16 cellular contexts compared by ENCODE assay signal in genomic region chrX:153771686-153772607, GRCh38. TPM values are rescaled to one million over a fixed set of nuclear protein-coding genes. Genes with fewer than 3 reads are reported as not detected.
A peak's percentile ranks its signal among the peaks of the same experiment; 100 is the strongest.
DNase-seq lines count a peak whose midpoint lies in the region; ATAC-seq, FAIRE-seq and TF ChIP-seq lines count a peak whose summit lies in the region.
"Had no signal": no experiment of that assay in that cellular context is flagged by ENCODE, and none has a peak within 500 bp of the region (broad histone marks: within the 10 kb centered on the region; RNA-seq: fewer than 3 reads in every experiment).

No MANE protein-coding gene starts in this region.

- POLR2A ChIA-PET in K562 (lab: Yijun Ruan, JAX), result interaction anchor here (0.6 to 0.8 kb wide), 4 partner anchors 9 to 199 kb away, joined by 3 to 4 read pairs (median 4); no protein-coding TSS in a partner anchor

- no peak for ATAC-seq in activated CD8-positive, alpha-beta memory T cell treated with anti-CD3 and anti-CD28 coated beads, Interleukin-2, amount 10 ng/mL, durations not matched to agents 7 days and 5 days
- ATAC-seq in K562, result no peak

- H3K79me2 ChIP-seq in K562 (ENCODE audit: control insufficient read depth, insufficient read depth, low read length) (no peaks in the 10 kb centered on the region), osteoblast (ENCODE audit: insufficient read depth, low read length) (no peaks in the 10 kb centered on the region)

- H4K20me1 ChIP-seq in K562 (replicated peaks; ENCODE audit: control insufficient read depth, insufficient read depth, low read length) (no peaks in the 10 kb centered on the region), osteoblast (ENCODE audit: insufficient read depth, low read length) (no peaks in the 10 kb centered on the region)

- DNase-seq in activated CD8-positive, alpha-beta memory T cell treated with anti-CD3 and anti-CD28 coated beads, Interleukin-2, amount 50 U/mL, for 48 hours, result peak; percentile 30
- no peak for DNase-seq in activated CD8-positive, alpha-beta memory T cell treated with anti-CD3 and anti-CD28 coated beads, Interleukin-2, amount 10 ng/mL, durations not matched to agents 7 days and 5 days
- DNase-seq in D341Med (ENCODE audit: low spot score), result peak; percentile 5
- DNase-seq in K562 (ENCODE audit: extremely low read depth in 1 of 4, low spot score in 3 of 4), result no peak
- DNase-seq in osteoblast (ENCODE audit: insufficient read length, low spot score, missing footprints), result peak; percentile 87
- DNase-seq in NCI-H187 (lab: John Stamatoyannopoulos, UW), result no peak
- no peak for DNase-seq in NK-92 treated with Interleukin-12 subunit alpha and Interleukin-12 subunit beta, amount 100 ng/mL, for 24 hours (lab: John Stamatoyannopoulos, UW)
- DNase-seq in stimulated activated naive CD4-positive, alpha-beta T cell treated with Interleukin-2 at 50 U/mL for 16 hours (lab: John Stamatoyannopoulos, UW), result no peak
- DNase-seq: C1 segment of cervical spinal cord, IMR-90, NCI-H187 treated with DMSO at 0.1 percent for 48 hours, NCI-H69, SIG-M5 had no signal

- no peaks in the 10 kb centered on the region for H3K9me3 Mint-ChIP-seq in activated CD8-positive, alpha-beta memory T cell treated with anti-CD3 and anti-CD28 coated beads, Interleukin-2, amount 10 ng/mL, durations not matched to agents 7 days and 5 days (ENCODE audit: low read depth)

- TF ChIP-seq POLR2A in K562 (conservative IDR thresholded peaks at IDR 0.05), result no peak

- peak overlapping the region in 1 of 2 experiments; percentile 76; a peak in 2 of 4 replicates for H3K9ac ChIP-seq in K562 (ENCODE audit: insufficient read depth in 1 of 2, low read depth in 2 of 2, low read length in 2 of 2)

- no peak overlapping the region for H2AFZ ChIP-seq in K562 (ENCODE audit: low read depth, low read length)
- H2AFZ ChIP-seq in osteoblast (ENCODE audit: low read length), result no peak overlapping the region

- H3K27me3 ChIP-seq in K562 (ENCODE audit: control insufficient read depth in 2 of 2, insufficient read depth in 2 of 2, low read length in 2 of 2), result no peaks in the 10 kb centered on the region
- no peaks in the 10 kb centered on the region for H3K27me3 ChIP-seq in osteoblast (ENCODE audit: insufficient read depth, low read length)

- H3K4me3 ChIP-seq in K562 (no peak overlapping the region), osteoblast (ENCODE audit: insufficient read depth, low read length) (no peak overlapping the region)
- H3K4me3 ChIP-seq: A549, HAP-1 had no signal

- H3K4me2 ChIP-seq in K562 (ENCODE audit: insufficient read depth, low read length) (no peak overlapping the region), osteoblast (ENCODE audit: insufficient read depth, low read length) (no peak overlapping the region)
- H3K4me2 ChIP-seq: A549 had no signal

- H3K36me3 Mint-ChIP-seq in activated CD8-positive, alpha-beta memory T cell treated with anti-CD3 and anti-CD28 coated beads, Interleukin-2, amount 10 ng/mL, durations not matched to agents 7 days and 5 days, result no peaks in the 10 kb centered on the region

- peaks cover 2% of the 10 kb centered on the region for H3K9me1 ChIP-seq in K562 (ENCODE audit: control insufficient read depth, insufficient read depth, low read length)

- WGBS in K562 (ENCODE audit: insufficient coverage, low coverage, missing lambda C conversion rate), result 46% methylated on average over 11 of the region's 30 CpGs

- in situ Hi-C loops in K562 (cut with MboI), result no loop called here

- H3K4me1 ChIP-seq in K562 (replicated peaks in 1 of 2; ENCODE audit: control insufficient read depth in 2 of 2, insufficient read depth in 2 of 2, low read length in 2 of 2) (peaks cover 3 to 89% of the 10 kb centered on the region in 2 experiments; a peak in 4 of 5 replicates), osteoblast (ENCODE audit: insufficient read depth, low read length) (no peaks in the 10 kb centered on the region)
- H3K4me1 ChIP-seq: A549 had no signal

- intact Hi-C loops in K562 (cut with micrococcal nuclease), result no loop called here

- CTCF ChIA-PET in activated CD8-positive, alpha-beta memory T cell treated with anti-CD3 and anti-CD28 coated beads, Interleukin-2, amount 10 ng/mL, durations not matched to agents 7 days and 5 days (lab: Charles Lee), result interaction anchor here (1.1 kb wide), 1 partner anchor 9 kb away, joined by 3 read pairs; no protein-coding TSS in a partner anchor
- CTCF ChIA-PET in K562 (lab: Yijun Ruan, JAX; ENCODE audit: low intra/inter-chr PET ratio), result no interaction called here

- TF ChIP-seq CTCF in K562 (IDR thresholded peaks at IDR 0.05 in 2 of 3, conservative IDR thresholded peaks at IDR 0.05 in 1 of 3; ENCODE audit: insufficient read depth in 2 of 3, low read depth in 1 of 3, low read length in 3 of 3) (no peak), osteoblast (IDR thresholded peaks at IDR 0.05; ENCODE audit: extremely low read depth, low read depth, low read length) (no peak)

- H3K4me1 Mint-ChIP-seq in activated CD8-positive, alpha-beta memory T cell treated with anti-CD3 and anti-CD28 coated beads, Interleukin-2, amount 10 ng/mL, durations not matched to agents 7 days and 5 days, result peaks cover 3% of the 10 kb centered on the region

- H3K9me3 ChIP-seq in K562 (replicated peaks; ENCODE audit: control insufficient read depth, insufficient read depth, low read depth, low read length) (no peaks in the 10 kb centered on the region), osteoblast (ENCODE audit: low read depth, low read length) (no peaks in the 10 kb centered on the region)
- H3K9me3 ChIP-seq: A549, HAP-1 had no signal

- FAIRE-seq in K562 (lab: Jason Lieb, UNC), result no peak
- FAIRE-seq: A549 had no signal

- TF ChIP-seq EP300 in K562 (IDR thresholded peaks at IDR 0.05; ENCODE audit: low read length), result no peak

- BruUV-seq in K562 (replicated peaks; lab: Mats Ljungman, UMichigan), result no TSS peak

- no peak overlapping the region for H3K4me3 Mint-ChIP-seq in activated CD8-positive, alpha-beta memory T cell treated with anti-CD3 and anti-CD28 coated beads, Interleukin-2, amount 10 ng/mL, durations not matched to agents 7 days and 5 days

- H3K36me3 ChIP-seq in K562 (ENCODE audit: control insufficient read depth, insufficient read depth, low read length) (no peaks in the 10 kb centered on the region), osteoblast (ENCODE audit: insufficient read depth, low read length) (no peaks in the 10 kb centered on the region)
- H3K36me3 ChIP-seq: HAP-1 had no signal

- TF ChIP-seq RAD21 in K562 (CRISPR knock-in tag; conservative IDR thresholded peaks at IDR 0.05 in 1 of 2, IDR thresholded peaks at IDR 0.05 in 1 of 2), result no peak

- H3K27me3 Mint-ChIP-seq in activated CD8-positive, alpha-beta memory T cell treated with anti-CD3 and anti-CD28 coated beads, Interleukin-2, amount 10 ng/mL, durations not matched to agents 7 days and 5 days, result no peaks in the 10 kb centered on the region

- no peak overlapping the region for H3K27ac Mint-ChIP-seq in activated CD8-positive, alpha-beta memory T cell treated with anti-CD3 and anti-CD28 coated beads, Interleukin-2, amount 10 ng/mL, durations not matched to agents 7 days and 5 days

- H3K27ac ChIP-seq in K562 (ENCODE audit: extremely low read depth, low read depth, low read length) (no peak overlapping the region), osteoblast (ENCODE audit: low read depth, low read length) (no peak overlapping the region)
- H3K27ac ChIP-seq: A549 had no signal

RNA-seq across cellular contexts. Expression of gene PLXNB3, which starts 7.9 kb away (rescaled TPM):
- total RNA-seq in activated CD8-positive, alpha-beta memory T cell treated with anti-CD3 and anti-CD28 coated beads, Interleukin-2, amount 10 ng/mL, durations not matched to agents 7 days and 5 days, result under 1 TPM; 0.42 to 0.50 TPM
- 2.4 and 18.7 TPM in 2 replicates for total RNA-seq in K562 (2011; cell fraction: chromatin; rRNA removed; ENCODE audit: low replicate concordance)
- total RNA-seq in K562 (2011; cell fraction: nucleolus; rRNA removed), result 5.5 and 11.0 TPM in 2 replicates
- 3.1 and 3.7 TPM in 2 replicates for total RNA-seq in K562 (2011; cell fraction: nucleoplasm; rRNA removed)
- 1.6 and 2.0 TPM in 2 replicates for total RNA-seq in K562 (2014; rRNA removed)
- 0.22 TPM in 1 of 2 replicates, not detected in the other for total RNA-seq in K562 (2014; rRNA removed; fragmentation: Illumina TruSeq; extraction: Trizol)
- 0.25 and 0.72 TPM in 2 replicates for total RNA-seq in K562 (2015; rRNA removed; fragmentation: Illumina TruSeq; extraction: Trizol)
- total RNA-seq in K562 (2021), result 1.6 TPM in 2 replicates
- polyA plus RNA-seq in K562 (2011; rRNA removed), result 1.5 and 2.4 TPM in 2 replicates
- 0.63 and 1.1 TPM in 2 replicates for polyA plus RNA-seq in K562 (2011; cell fraction: cytosol; rRNA removed)
- polyA plus RNA-seq in K562 (2011; cell fraction: nucleus; rRNA removed), result 12.2 and 14.5 TPM in 2 replicates
- 0.94 and 1.7 TPM in 2 replicates for polyA plus RNA-seq in K562 (2012)
- polyA plus RNA-seq in K562 (2014; fragmentation: Illumina TruSeq; extraction: Trizol), result 0.40 and 0.50 TPM in 2 replicates
- polyA plus RNA-seq in K562 (2014; fragmentation: Nextera tagmentation; extraction: Ambion mirVana), result not detected
- 1.4 and 1.6 TPM in 2 replicates for polyA plus RNA-seq in K562 (2014; rRNA removed)
- 0.81 and 1.2 TPM in 2 replicates for polyA minus RNA-seq in K562 (2011; rRNA and poly(A)+ RNA removed)
- polyA minus RNA-seq in K562 (2011; cell fraction: cytosol; rRNA and poly(A)+ RNA removed), result 1.2 and 2.0 TPM in 2 replicates
- polyA minus RNA-seq in K562 (2011; cell fraction: nucleus; rRNA and poly(A)+ RNA removed), result 4.0 and 4.3 TPM in 2 replicates
- 2.7 and 4.3 TPM in 2 replicates for total RNA-seq in osteoblast
- total RNA-seq: OCI-LY7 had no signal

RNA-seq across cellular contexts. Expression of gene SRPK3, which starts 8.9 kb away (rescaled TPM):
- total RNA-seq in activated CD8-positive, alpha-beta memory T cell treated with anti-CD3 and anti-CD28 coated beads, Interleukin-2, amount 10 ng/mL, durations not matched to agents 7 days and 5 days, result not detected
- 0.42 TPM in 1 of 2 replicates, not detected in the other for total RNA-seq in K562 (2011; cell fraction: chromatin; rRNA removed; ENCODE audit: low replicate concordance)
- 0.17 and 0.39 TPM in 2 replicates for total RNA-seq in K562 (2011; cell fraction: nucleolus; rRNA removed)
- 0.07 TPM in 1 of 2 replicates, not detected in the other for total RNA-seq in K562 (2011; cell fraction: nucleoplasm; rRNA removed)
- total RNA-seq in K562 (2014; rRNA removed) (0.09 TPM in 1 of 2 replicates, not detected in the other), K562 (2014; rRNA removed; fragmentation: Illumina TruSeq; extraction: Trizol) (not detected in 2 replicates), K562 (2015; rRNA removed; fragmentation: Illumina TruSeq; extraction: Trizol) (not detected in 2 replicates), K562 (2021) (0.04 TPM in 1 of 2 replicates, not detected in the other), osteoblast (0.36 TPM in 1 of 2 replicates, not detected in the other)
- polyA plus RNA-seq in K562 (2011; rRNA removed) (0.01 and 0.12 TPM in 2 replicates), K562 (2014; fragmentation: Illumina TruSeq; extraction: Trizol) (0.03 TPM in 1 of 2 replicates, not detected in the other), K562 (2014; fragmentation: Nextera tagmentation; extraction: Ambion mirVana) (under 1 TPM; 0.04 to 0.06 TPM), K562 (2014; rRNA removed) (0.03 and 0.07 TPM in 2 replicates)
- 0.03 and 0.15 TPM in 2 replicates for polyA plus RNA-seq in K562 (2011; cell fraction: cytosol; rRNA removed)
- 0.07 and 0.27 TPM in 2 replicates for polyA plus RNA-seq in K562 (2011; cell fraction: nucleus; rRNA removed)
- polyA plus RNA-seq in K562 (2012), result 0.84 and 1.1 TPM in 2 replicates
- not detected in 2 replicates for polyA minus RNA-seq in K562 (2011; rRNA and poly(A)+ RNA removed)
- polyA minus RNA-seq in K562 (2011; cell fraction: cytosol; rRNA and poly(A)+ RNA removed), result not detected in 2 replicates
- 0.11 and 0.13 TPM in 2 replicates for polyA minus RNA-seq in K562 (2011; cell fraction: nucleus; rRNA and poly(A)+ RNA removed)
- total RNA-seq: OCI-LY7 had no signal

RNA-seq across cellular contexts. Expression of gene IDH3G, which starts 22.2 kb away (rescaled TPM):
- 10 to 100 TPM; 69.4 to 72.0 TPM for total RNA-seq in activated CD8-positive, alpha-beta memory T cell treated with anti-CD3 and anti-CD28 coated beads, Interleukin-2, amount 10 ng/mL, durations not matched to agents 7 days and 5 days
- total RNA-seq in K562 (2011; cell fraction: chromatin; rRNA removed; ENCODE audit: low replicate concordance), result 85.9 and 295 TPM in 2 replicates
- total RNA-seq in K562 (2011; cell fraction: nucleolus; rRNA removed), result 142 and 145 TPM in 2 replicates
- 98.2 and 107 TPM in 2 replicates for total RNA-seq in K562 (2011; cell fraction: nucleoplasm; rRNA removed)
- total RNA-seq in K562 (2014; rRNA removed), result 62.4 and 70.5 TPM in 2 replicates
- total RNA-seq in K562 (2014; rRNA removed; fragmentation: Illumina TruSeq; extraction: Trizol), result 16.3 and 30.6 TPM in 2 replicates
- 34.1 and 39.2 TPM in 2 replicates for total RNA-seq in K562 (2015; rRNA removed; fragmentation: Illumina TruSeq; extraction: Trizol)
- 64.0 and 67.1 TPM in 2 replicates for total RNA-seq in K562 (2021)
- polyA plus RNA-seq in K562 (2011; rRNA removed), result 37.9 and 74.6 TPM in 2 replicates
- 81.4 and 108 TPM in 2 replicates for polyA plus RNA-seq in K562 (2011; cell fraction: cytosol; rRNA removed)
- 174 and 207 TPM in 2 replicates for polyA plus RNA-seq in K562 (2011; cell fraction: nucleus; rRNA removed)
- polyA plus RNA-seq in K562 (2012), result 78.2 and 88.3 TPM in 2 replicates
- 72.5 and 80.1 TPM in 2 replicates for polyA plus RNA-seq in K562 (2014; fragmentation: Illumina TruSeq; extraction: Trizol)
- 10 to 100 TPM; 24.3 to 36.4 TPM for polyA plus RNA-seq in K562 (2014; fragmentation: Nextera tagmentation; extraction: Ambion mirVana)
- polyA plus RNA-seq in K562 (2014; rRNA removed), result 63.2 and 69.3 TPM in 2 replicates
- polyA minus RNA-seq in K562 (2011; rRNA and poly(A)+ RNA removed), result 72.5 and 76.8 TPM in 2 replicates
- 47.7 and 58.4 TPM in 2 replicates for polyA minus RNA-seq in K562 (2011; cell fraction: cytosol; rRNA and poly(A)+ RNA removed)
- 49.9 and 58.3 TPM in 2 replicates for polyA minus RNA-seq in K562 (2011; cell fraction: nucleus; rRNA and poly(A)+ RNA removed)
- total RNA-seq in osteoblast, result 40.2 and 42.7 TPM in 2 replicates

RNA-seq across cellular contexts. Expression of gene SSR4, which starts 22.5 kb away (rescaled TPM):
- 100 to 1,000 TPM; 190 to 191 TPM for total RNA-seq in activated CD8-positive, alpha-beta memory T cell treated with anti-CD3 and anti-CD28 coated beads, Interleukin-2, amount 10 ng/mL, durations not matched to agents 7 days and 5 days
- total RNA-seq in K562 (2011; cell fraction: chromatin; rRNA removed; ENCODE audit: low replicate concordance), result 87.7 and 259 TPM in 2 replicates
- 611 and 654 TPM in 2 replicates for total RNA-seq in K562 (2011; cell fraction: nucleolus; rRNA removed)
- total RNA-seq in K562 (2011; cell fraction: nucleoplasm; rRNA removed), result 313 and 394 TPM in 2 replicates
- total RNA-seq in K562 (2014; rRNA removed) (222 and 275 TPM in 2 replicates), K562 (2014; rRNA removed; fragmentation: Illumina TruSeq; extraction: Trizol) (120 and 146 TPM in 2 replicates), K562 (2015; rRNA removed; fragmentation: Illumina TruSeq; extraction: Trizol) (299 and 311 TPM in 2 replicates), K562 (2021) (272 and 275 TPM in 2 replicates), osteoblast (156 and 172 TPM in 2 replicates)
- polyA plus RNA-seq in K562 (2011; rRNA removed) (255 and 290 TPM in 2 replicates), K562 (2014; fragmentation: Illumina TruSeq; extraction: Trizol) (196 and 294 TPM in 2 replicates), K562 (2014; fragmentation: Nextera tagmentation; extraction: Ambion mirVana) (100 to 1,000 TPM; 469 to 492 TPM), K562 (2014; rRNA removed) (344 and 405 TPM in 2 replicates)
- 616 and 1,308 TPM in 2 replicates for polyA plus RNA-seq in K562 (2011; cell fraction: cytosol; rRNA removed)
- 189 and 214 TPM in 2 replicates for polyA plus RNA-seq in K562 (2011; cell fraction: nucleus; rRNA removed)
- 287 and 544 TPM in 2 replicates for polyA plus RNA-seq in K562 (2012)
- 132 and 170 TPM in 2 replicates for polyA minus RNA-seq in K562 (2011; rRNA and poly(A)+ RNA removed)
- polyA minus RNA-seq in K562 (2011; cell fraction: cytosol; rRNA and poly(A)+ RNA removed), result 261 and 339 TPM in 2 replicates
- 48.7 and 66.4 TPM in 2 replicates for polyA minus RNA-seq in K562 (2011; cell fraction: nucleus; rRNA and poly(A)+ RNA removed)

RNA-seq across cellular contexts. Expression of gene ABCD1, which starts 47.3 kb away (rescaled TPM):
- total RNA-seq in activated CD8-positive, alpha-beta memory T cell treated with anti-CD3 and anti-CD28 coated beads, Interleukin-2, amount 10 ng/mL, durations not matched to agents 7 days and 5 days, result 10 to 100 TPM; 10.7 to 18.3 TPM
- total RNA-seq in K562 (2011; cell fraction: chromatin; rRNA removed; ENCODE audit: low replicate concordance), result 3.4 and 16.6 TPM in 2 replicates
- 12.9 and 17.3 TPM in 2 replicates for total RNA-seq in K562 (2011; cell fraction: nucleolus; rRNA removed)
- total RNA-seq in K562 (2011; cell fraction: nucleoplasm; rRNA removed), result 7.3 TPM in 2 replicates
- total RNA-seq in K562 (2014; rRNA removed) (3.9 and 6.0 TPM in 2 replicates), K562 (2014; rRNA removed; fragmentation: Illumina TruSeq; extraction: Trizol) (0.80 and 1.4 TPM in 2 replicates), K562 (2015; rRNA removed; fragmentation: Illumina TruSeq; extraction: Trizol) (2.8 and 3.1 TPM in 2 replicates), K562 (2021) (6.9 and 7.1 TPM in 2 replicates), osteoblast (14.1 and 16.3 TPM in 2 replicates)
- polyA plus RNA-seq in K562 (2011; rRNA removed) (1.6 and 3.8 TPM in 2 replicates), K562 (2014; fragmentation: Illumina TruSeq; extraction: Trizol) (2.2 and 3.5 TPM in 2 replicates), K562 (2014; fragmentation: Nextera tagmentation; extraction: Ambion mirVana) (under 1 TPM; 0.07 to 0.18 TPM), K562 (2014; rRNA removed) (3.8 and 5.2 TPM in 2 replicates)
- 2.8 and 5.5 TPM in 2 replicates for polyA plus RNA-seq in K562 (2011; cell fraction: cytosol; rRNA removed)
- polyA plus RNA-seq in K562 (2011; cell fraction: nucleus; rRNA removed), result 8.7 and 16.4 TPM in 2 replicates
- 6.3 and 9.6 TPM in 2 replicates for polyA plus RNA-seq in K562 (2012)
- 1.8 and 2.6 TPM in 2 replicates for polyA minus RNA-seq in K562 (2011; rRNA and poly(A)+ RNA removed)
- polyA minus RNA-seq in K562 (2011; cell fraction: cytosol; rRNA and poly(A)+ RNA removed), result 4.3 and 4.4 TPM in 2 replicates
- polyA minus RNA-seq in K562 (2011; cell fraction: nucleus; rRNA and poly(A)+ RNA removed), result 7.9 and 8.4 TPM in 2 replicates

Comparison
In these comparisons a context has a peak if more than half of its experiments do, and no peak if none do; other contexts are left out.
1. DNase-seq: peak in activated CD8-positive, alpha-beta memory T cell treated with anti-CD3 and anti-CD28 coated beads, Interleukin-2, amount 50 U/mL, for 48 hours (single experiment), D341Med (single experiment) and osteoblast (single experiment); none in activated CD8-positive, alpha-beta memory T cell treated with anti-CD3 and anti-CD28 coated beads, Interleukin-2, amount 10 ng/mL, durations not matched to agents 7 days and 5 days (single experiment), K562 (0 of 4), NCI-H187 (0 of 2), NK-92 treated with Interleukin-12 subunit alpha and Interleukin-12 subunit beta, amount 100 ng/mL, for 24 hours (single experiment) and stimulated activated naive CD4-positive, alpha-beta T cell treated with Interleukin-2 at 50 U/mL for 16 hours (single experiment).